Comparison of ENCODE assay signal across 1 cellular context in the genomic region with DNA sequence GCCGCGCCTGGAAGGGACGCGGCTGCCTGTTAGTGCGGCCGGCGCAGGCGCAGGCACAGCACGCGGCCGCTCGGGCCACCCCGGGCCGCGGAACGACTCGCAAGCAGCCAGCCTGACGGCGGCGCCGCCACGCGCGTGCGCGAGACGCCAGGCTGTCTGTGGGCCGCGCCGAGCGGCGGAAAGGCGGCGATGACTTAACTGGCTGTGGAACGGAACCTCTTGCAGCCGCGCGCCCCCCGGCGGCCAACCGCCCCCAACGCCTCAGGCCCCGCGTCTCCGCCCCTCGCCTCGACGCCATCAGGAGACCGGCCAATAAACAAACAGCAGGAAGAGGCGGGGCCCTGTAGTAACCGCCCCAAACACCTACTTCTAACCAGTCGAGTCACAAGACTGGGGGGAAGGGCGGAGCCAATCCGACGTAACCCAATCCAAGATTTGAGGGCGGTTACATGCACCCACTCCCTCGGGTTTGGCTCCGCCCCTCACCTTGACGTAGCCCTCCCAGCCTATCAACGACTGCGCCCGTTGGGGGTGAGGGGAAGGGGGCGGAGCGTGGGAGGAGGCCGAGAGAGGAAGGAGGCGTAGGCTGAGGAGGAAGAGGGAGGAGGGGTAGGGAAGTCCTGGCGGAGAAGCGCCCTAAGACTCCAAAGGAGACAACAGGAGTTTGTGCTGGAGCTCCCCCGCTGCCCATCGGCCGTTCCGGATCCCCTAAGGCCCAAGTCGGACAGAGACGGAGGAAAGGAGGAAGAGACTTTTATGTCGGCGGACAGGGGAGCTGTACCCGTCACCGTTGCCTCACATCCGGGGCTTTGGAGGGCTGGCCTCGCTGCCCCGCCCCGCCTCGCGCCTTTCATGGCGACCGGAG.
TF ChIP-seq lines count a peak whose summit lies in the region.

FBRS (plus strand) TSS at position 566 of the 865 bp plus-strand sequence. CDS start 1,088 bp downstream, outside the sequence.

TF ChIP-seq in HepG2, 621 proteins besides CTCF, POLR2A, EP300 and RAD21 (continued from another document and continues in another):
- TF ChIP-seq CREB3 (CRISPR knock-in tag; IDR thresholded peaks at IDR 0.05) (peak; percentile 62; the same call in 1 of the 2 replicates), ZNF740 (CRISPR knock-in tag; IDR thresholded peaks at IDR 0.05) (no peak; the same call in 1 of the 2 replicates), TRIM24 (CRISPR knock-in tag; IDR thresholded peaks at IDR 0.05) (no peak), ZBTB26 (CRISPR knock-in tag; IDR thresholded peaks at IDR 0.05; ENCODE audit: borderline replicate concordance) (peak; percentile 48), RBAK (CRISPR knock-in tag; IDR thresholded peaks at IDR 0.05) (peak; percentile 54; the same call in 1 of the 2 replicates), MTA1 (CRISPR knock-in tag; IDR thresholded peaks at IDR 0.05; ENCODE audit: borderline replicate concordance) (peak; percentile 99), TEAD2 (CRISPR knock-in tag; IDR thresholded peaks at IDR 0.05) (no peak), ZNF672 (CRISPR knock-in tag; IDR thresholded peaks at IDR 0.05) (no peak), MED8 (CRISPR knock-in tag; IDR thresholded peaks at IDR 0.05; ENCODE audit: insufficient replicate concordance) (peak; percentile 40), ZNF782 (CRISPR knock-in tag; IDR thresholded peaks at IDR 0.05; ENCODE audit: borderline replicate concordance) (no peak; the same call in 1 of the 2 replicates), BCL6 (CRISPR knock-in tag; IDR thresholded peaks at IDR 0.05) (peak; percentile 67; the same call in 1 of the 2 replicates), ZFP36L2 (CRISPR knock-in tag; IDR thresholded peaks at IDR 0.05) (peak; percentile 40; the same call in 1 of the 2 replicates), ZSCAN21 (CRISPR knock-in tag; IDR thresholded peaks at IDR 0.05; ENCODE audit: borderline replicate concordance) (peak; percentile 86), SNAPC2 (CRISPR knock-in tag; IDR thresholded peaks at IDR 0.05) (0 out of 2 replicates have a peak, but pooled peaks have one; percentile 61), NFIC (IDR thresholded peaks at IDR 0.05; ENCODE audit: low read length) (no peak), ZNF124 (CRISPR knock-in tag; IDR thresholded peaks at IDR 0.05) (no peak), PBX2 (CRISPR knock-in tag; IDR thresholded peaks at IDR 0.05) (peak; percentile 41), ARHGAP35 (CRISPR knock-in tag; IDR thresholded peaks at IDR 0.05; ENCODE audit: borderline replicate concordance) (no peak; the same call in 1 of the 2 replicates), SRSF9 (IDR thresholded peaks at IDR 0.05; ENCODE audit: borderline replicate concordance, insufficient read depth, low read depth, low read length, poor library complexity, severe bottlenecking) (no peak), NFAT5 (CRISPR knock-in tag; IDR thresholded peaks at IDR 0.05) (peak; percentile 33; the same call in 1 of the 2 replicates), ZSCAN5A (CRISPR knock-in tag; IDR thresholded peaks at IDR 0.05; ENCODE audit: borderline replicate concordance) (peak; percentile 16; the same call in 1 of the 2 replicates), STAG1 (CRISPR knock-in tag; IDR thresholded peaks at IDR 0.05) (peak; percentile 86), ZKSCAN1 (IDR thresholded peaks at IDR 0.05; ENCODE audit: low read length) (no peak), NR3C1 (CRISPR knock-in tag; IDR thresholded peaks at IDR 0.05) (no peak), ZNF350 (CRISPR knock-in tag; IDR thresholded peaks at IDR 0.05; ENCODE audit: borderline replicate concordance, low read depth) (peak; percentile 78), ZNF225 (CRISPR knock-in tag; IDR thresholded peaks at IDR 0.05) (no peak; the same call in 1 of the 2 replicates), U2AF2 (IDR thresholded peaks at IDR 0.05; ENCODE audit: low read depth, low read length) (no peak), ZNF543 (CRISPR knock-in tag; IDR thresholded peaks at IDR 0.05) (no peak; the same call in 1 of the 2 replicates), ASH2L (IDR thresholded peaks at IDR 0.05; ENCODE audit: insufficient read length, low read depth, low read length) (no peak), SALL1 (CRISPR knock-in tag; IDR thresholded peaks at IDR 0.05) (peak; percentile 79), NFKBIZ (CRISPR knock-in tag; IDR thresholded peaks at IDR 0.05) (0 out of 2 replicates have a peak, but pooled peaks have one; percentile 19), NFRKB (IDR thresholded peaks at IDR 0.05) (no peak), ZBTB7A (CRISPR knock-in tag; IDR thresholded peaks at IDR 0.05) (no peak), ATM (IDR thresholded peaks at IDR 0.05; ENCODE audit: borderline replicate concordance) (no peak), ELF3 (CRISPR knock-in tag; IDR thresholded peaks at IDR 0.05) (peak; percentile 36), MXI1 (IDR thresholded peaks at IDR 0.05; ENCODE audit: borderline replicate concordance, low read depth, low read length) (peak; percentile 91; the same call in 2 of the 3 replicates)
- TF ChIP-seq, protein P1, sequence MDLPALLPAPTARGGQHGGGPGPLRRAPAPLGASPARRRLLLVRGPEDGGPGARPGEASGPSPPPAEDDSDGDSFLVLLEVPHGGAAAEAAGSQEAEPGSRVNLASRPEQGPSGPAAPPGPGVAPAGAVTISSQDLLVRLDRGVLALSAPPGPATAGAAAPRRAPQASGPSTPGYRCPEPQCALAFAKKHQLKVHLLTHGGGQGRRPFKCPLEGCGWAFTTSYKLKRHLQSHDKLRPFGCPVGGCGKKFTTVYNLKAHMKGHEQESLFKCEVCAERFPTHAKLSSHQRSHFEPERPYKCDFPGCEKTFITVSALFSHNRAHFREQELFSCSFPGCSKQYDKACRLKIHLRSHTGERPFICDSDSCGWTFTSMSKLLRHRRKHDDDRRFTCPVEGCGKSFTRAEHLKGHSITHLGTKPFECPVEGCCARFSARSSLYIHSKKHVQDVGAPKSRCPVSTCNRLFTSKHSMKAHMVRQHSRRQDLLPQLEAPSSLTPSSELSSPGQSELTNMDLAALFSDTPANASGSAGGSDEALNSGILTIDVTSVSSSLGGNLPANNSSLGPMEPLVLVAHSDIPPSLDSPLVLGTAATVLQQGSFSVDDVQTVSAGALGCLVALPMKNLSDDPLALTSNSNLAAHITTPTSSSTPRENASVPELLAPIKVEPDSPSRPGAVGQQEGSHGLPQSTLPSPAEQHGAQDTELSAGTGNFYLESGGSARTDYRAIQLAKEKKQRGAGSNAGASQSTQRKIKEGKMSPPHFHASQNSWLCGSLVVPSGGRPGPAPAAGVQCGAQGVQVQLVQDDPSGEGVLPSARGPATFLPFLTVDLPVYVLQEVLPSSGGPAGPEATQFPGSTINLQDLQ (CRISPR knock-in tag; IDR thresholded peaks at IDR 0.05): peak; percentile 86; the same call in 1 of the 2 replicates
- TF ChIP-seq, protein P2, sequence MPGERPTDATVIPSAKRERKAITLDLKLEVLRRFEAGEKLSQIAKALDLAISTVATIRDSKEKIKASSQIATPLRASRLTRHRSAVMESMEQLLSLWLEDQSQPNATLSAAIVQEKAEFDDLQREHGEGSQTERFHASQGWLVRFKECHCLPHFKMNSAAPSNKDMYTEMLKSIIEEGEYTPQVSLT (CRISPR knock-in tag; IDR thresholded peaks at IDR 0.05; ENCODE audit: borderline replicate concordance, low read depth): no peak; the same call in 1 of the 2 replicates
- TF ChIP-seq, protein P3, sequence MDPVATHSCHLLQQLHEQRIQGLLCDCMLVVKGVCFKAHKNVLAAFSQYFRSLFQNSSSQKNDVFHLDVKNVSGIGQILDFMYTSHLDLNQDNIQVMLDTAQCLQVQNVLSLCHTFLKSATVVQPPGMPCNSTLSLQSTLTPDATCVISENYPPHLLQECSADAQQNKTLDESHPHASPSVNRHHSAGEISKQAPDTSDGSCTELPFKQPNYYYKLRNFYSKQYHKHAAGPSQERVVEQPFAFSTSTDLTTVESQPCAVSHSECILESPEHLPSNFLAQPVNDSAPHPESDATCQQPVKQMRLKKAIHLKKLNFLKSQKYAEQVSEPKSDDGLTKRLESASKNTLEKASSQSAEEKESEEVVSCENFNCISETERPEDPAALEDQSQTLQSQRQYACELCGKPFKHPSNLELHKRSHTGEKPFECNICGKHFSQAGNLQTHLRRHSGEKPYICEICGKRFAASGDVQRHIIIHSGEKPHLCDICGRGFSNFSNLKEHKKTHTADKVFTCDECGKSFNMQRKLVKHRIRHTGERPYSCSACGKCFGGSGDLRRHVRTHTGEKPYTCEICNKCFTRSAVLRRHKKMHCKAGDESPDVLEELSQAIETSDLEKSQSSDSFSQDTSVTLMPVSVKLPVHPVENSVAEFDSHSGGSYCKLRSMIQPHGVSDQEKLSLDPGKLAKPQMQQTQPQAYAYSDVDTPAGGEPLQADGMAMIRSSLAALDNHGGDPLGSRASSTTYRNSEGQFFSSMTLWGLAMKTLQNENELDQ (CRISPR knock-in tag; IDR thresholded peaks at IDR 0.05; ENCODE audit: borderline replicate concordance): no peak
- TF ChIP-seq, protein P4, sequence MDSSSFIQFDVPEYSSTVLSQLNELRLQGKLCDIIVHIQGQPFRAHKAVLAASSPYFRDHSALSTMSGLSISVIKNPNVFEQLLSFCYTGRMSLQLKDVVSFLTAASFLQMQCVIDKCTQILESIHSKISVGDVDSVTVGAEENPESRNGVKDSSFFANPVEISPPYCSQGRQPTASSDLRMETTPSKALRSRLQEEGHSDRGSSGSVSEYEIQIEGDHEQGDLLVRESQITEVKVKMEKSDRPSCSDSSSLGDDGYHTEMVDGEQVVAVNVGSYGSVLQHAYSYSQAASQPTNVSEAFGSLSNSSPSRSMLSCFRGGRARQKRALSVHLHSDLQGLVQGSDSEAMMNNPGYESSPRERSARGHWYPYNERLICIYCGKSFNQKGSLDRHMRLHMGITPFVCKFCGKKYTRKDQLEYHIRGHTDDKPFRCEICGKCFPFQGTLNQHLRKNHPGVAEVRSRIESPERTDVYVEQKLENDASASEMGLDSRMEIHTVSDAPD (CRISPR knock-in tag; IDR thresholded peaks at IDR 0.05): no peak
